25 cellular contexts compared by ENCODE assay signal in genomic region chr10:482036-482435, GRCh38.
DNase-seq lines count a peak whose midpoint lies in the region; ATAC-seq and TF ChIP-seq lines count a peak whose summit lies in the region.
"Had no signal": no experiment of that assay in that cellular context is flagged by ENCODE, and none has a peak within 500 bp of the region (broad histone marks: within the 10 kb centered on the region; RNA-seq: fewer than 3 reads in every experiment).

No MANE protein-coding gene starts in this region.

- H3K4me1 Mint-ChIP-seq in activated T-cell treated with anti-CD3 and anti-CD28 coated beads, Interleukin-2, amount 50 U/mL, for 24 hours (ENCODE audit: low read depth): peaks cover 24% of the 10 kb centered on the region
- H3K4me1 Mint-ChIP-seq in activated T-cell treated with anti-CD3 and anti-CD28 coated beads, Interleukin-2, amount 50 U/mL, for 72 hours (ENCODE audit: low read depth): peaks cover 8% of the 10 kb centered on the region

- WGBS in sigmoid colon, 2 donors: 91 to 95% methylated on average over 13 of the region's 13 CpGs

- no peak overlapping the region for H3K4me3 ChIP-seq in sigmoid colon
- H3K4me3 ChIP-seq: A549, GM23248, pancreas had no signal

- peaks cover 0 to 75% (median 59%) of the 10 kb centered on the region in 4 donors for H3K4me1 ChIP-seq in sigmoid colon

- peak overlapping the region; percentile 82 to 90 (median 86) for H3K27ac ChIP-seq in sigmoid colon
- H3K27ac ChIP-seq: A549, brain microvascular endothelial cell, foreskin keratinocyte, GM23248, pancreas had no signal

- no peak overlapping the region for H3K27ac Mint-ChIP-seq in activated T-cell treated with anti-CD3 and anti-CD28 coated beads, Interleukin-2, amount 50 U/mL, for 24 hours
- no peak overlapping the region for H3K27ac Mint-ChIP-seq in activated T-cell treated with anti-CD3 and anti-CD28 coated beads, Interleukin-2, amount 50 U/mL, for 72 hours
- H3K27ac Mint-ChIP-seq: activated B cell treated with CpG ODN at 0.5 μM for 24 hours; activated CD4-positive, alpha-beta memory T cell treated with anti-CD3 and anti-CD28 coated beads, Interleukin-2, amount 10 ng/mL, durations not matched to agents 7 days and 5 days; activated naive CD4-positive, alpha-beta T cell treated with anti-CD3 and anti-CD28 coated beads, Interleukin-2, amount 50 U/mL, for 72 hours; dendritic cell treated with granulocyte-macrophage colony-stimulating factor and Interleukin-4, amounts not matched to agents 40 ng/mL and 50 ng/mL, for 4 days; IgD-negative memory B cell; T-helper 2 cell treated with Interferon-gamma antibody and Interleukin-4, amounts not matched to agents 5 μg/mL and 100 μg/mL, for 36 hours had no signal

- no peak for TF ChIP-seq POLR2A in sigmoid colon (IDR thresholded peaks at IDR 0.05)

- no peaks in the 10 kb centered on the region for H3K9me3 ChIP-seq in sigmoid colon
- H3K9me3 ChIP-seq: A549, pancreas had no signal

- peaks cover under 1% of the 10 kb centered on the region for H3K9me3 Mint-ChIP-seq in activated T-cell treated with anti-CD3 and anti-CD28 coated beads, Interleukin-2, amount 50 U/mL, for 24 hours
- H3K9me3 Mint-ChIP-seq in activated T-cell treated with anti-CD3 and anti-CD28 coated beads, Interleukin-2, amount 50 U/mL, for 72 hours: peaks cover 4 to 8% of the 10 kb centered on the region in 2 donors
- H3K9me3 Mint-ChIP-seq: activated B cell treated with CpG ODN at 0.5 μM for 24 hours had no signal

- DNase-seq in activated T-cell treated with anti-CD3 and anti-CD28 coated beads, Interleukin-2, amount 50 U/mL, for 24 hours: peak; percentile 18
- no peak for DNase-seq in activated T-cell treated with anti-CD3 and anti-CD28 coated beads, Interleukin-2, amount 50 U/mL, for 72 hours
- peak; percentile 49 for DNase-seq in islet precursor cell
- no peak for DNase-seq in sigmoid colon
- no peak for DNase-seq in DMS153 (lab: John Stamatoyannopoulos, UW)
- DNase-seq in NCI-H1436 (lab: John Stamatoyannopoulos, UW): no peak
- DNase-seq: activated B cell treated with CpG ODN at 0.5 μM for 24 hours; activated CD4-positive, alpha-beta memory T cell treated with anti-CD3 and anti-CD28 coated beads, Interleukin-2, amount 10 ng/mL, durations not matched to agents 7 days and 5 days; foreskin keratinocyte; GM23248; mammary epithelial cell; naive thymus-derived CD4-positive, alpha-beta T cell; NCI-H1417 treated with DMSO at 0.1 percent for 48 hours; pancreas; stimulated activated CD4-positive, alpha-beta T cell treated with anti-CD3 and anti-CD28 coated beads, Interleukin-2, amount 100 ng/mL, for 24 hours; stimulated activated naive CD4-positive, alpha-beta T cell treated with Interleukin-2 at 50 U/mL for 16 hours; trophoblast cell had no signal

- H3K27me3 Mint-ChIP-seq in activated T-cell treated with anti-CD3 and anti-CD28 coated beads, Interleukin-2, amount 50 U/mL, for 24 hours: no peaks in the 10 kb centered on the region
- H3K27me3 Mint-ChIP-seq in activated T-cell treated with anti-CD3 and anti-CD28 coated beads, Interleukin-2, amount 50 U/mL, for 72 hours (ENCODE audit: low read depth): no peaks in the 10 kb centered on the region
- H3K27me3 Mint-ChIP-seq: activated CD4-positive, alpha-beta memory T cell treated with anti-CD3 and anti-CD28 coated beads, Interleukin-2, amount 10 ng/mL, durations not matched to agents 7 days and 5 days; IgD-negative memory B cell; naive thymus-derived CD4-positive, alpha-beta T cell had no signal

- no peaks in the 10 kb centered on the region for H3K27me3 ChIP-seq in sigmoid colon
- H3K27me3 ChIP-seq: brain microvascular endothelial cell, foreskin keratinocyte, pancreas had no signal

- TF ChIP-seq CTCF in sigmoid colon (IDR thresholded peaks at IDR 0.05): no peak

- no peaks in the 10 kb centered on the region for H3K36me3 ChIP-seq in sigmoid colon
- H3K36me3 ChIP-seq: brain microvascular endothelial cell had no signal

- no peak for ATAC-seq in activated T-cell treated with anti-CD3 and anti-CD28 coated beads, Interleukin-2, amount 50 U/mL, for 72 hours (replicated peaks in 1 of 2)
- ATAC-seq in HG03571 (IDR thresholded peaks at IDR 0.05; ENCODE audit: unreplicated experiment) (no peak), GM18873 (IDR thresholded peaks at IDR 0.05; ENCODE audit: low FRiP score, unreplicated experiment) (no peak)
- ATAC-seq: A549; activated naive CD4-positive, alpha-beta T cell treated with anti-CD3 and anti-CD28 coated beads, Interleukin-2, amount 50 U/mL, for 72 hours; foreskin keratinocyte; naive thymus-derived CD4-positive, alpha-beta T cell had no signal

- intact Hi-C loops in sigmoid colon (cut with DNase I): no loop called here

- TF ChIP-seq EP300 in sigmoid colon (IDR thresholded peaks at IDR 0.05): no peak

- no peak overlapping the region for H3K4me3 Mint-ChIP-seq in activated T-cell treated with anti-CD3 and anti-CD28 coated beads, Interleukin-2, amount 50 U/mL, for 24 hours
- no peak overlapping the region for H3K4me3 Mint-ChIP-seq in activated T-cell treated with anti-CD3 and anti-CD28 coated beads, Interleukin-2, amount 50 U/mL, for 72 hours
- H3K4me3 Mint-ChIP-seq: activated B cell treated with CpG ODN at 0.5 μM for 24 hours; activated CD4-positive, alpha-beta memory T cell treated with anti-CD3 and anti-CD28 coated beads, Interleukin-2, amount 10 ng/mL, durations not matched to agents 7 days and 5 days; dendritic cell treated with granulocyte-macrophage colony-stimulating factor and Interleukin-4, amounts not matched to agents 40 ng/mL and 50 ng/mL, for 4 days; IgD-negative memory B cell; T-helper 2 cell treated with Interferon-gamma antibody and Interleukin-4, amounts not matched to agents 5 μg/mL and 100 μg/mL, for 36 hours had no signal

- H3K36me3 Mint-ChIP-seq in activated T-cell treated with anti-CD3 and anti-CD28 coated beads, Interleukin-2, amount 50 U/mL, for 24 hours (ENCODE audit: low read depth): no peaks in the 10 kb centered on the region
- H3K36me3 Mint-ChIP-seq in activated T-cell treated with anti-CD3 and anti-CD28 coated beads, Interleukin-2, amount 50 U/mL, for 72 hours (ENCODE audit: insufficient read depth in 2 of 2): peaks cover 7 to 9% of the 10 kb centered on the region in 2 donors

Comparison
In these comparisons a context has a peak if more than half of its experiments do, and no peak if none do; other contexts are left out.
1. DNase-seq: peak in activated T-cell treated with anti-CD3 and anti-CD28 coated beads, Interleukin-2, amount 50 U/mL, for 24 hours (single experiment) and islet precursor cell (single experiment); none in activated T-cell treated with anti-CD3 and anti-CD28 coated beads, Interleukin-2, amount 50 U/mL, for 72 hours (0 of 2), sigmoid colon (single experiment), DMS153 (single experiment) and NCI-H1436 (single experiment).